Comparison of ENCODE assay signal across 28 cellular contexts in genomic region chr1:107415241-107415640, GRCh38.
"Had no signal": no experiment of that assay in that cellular context is flagged by ENCODE, and none has a peak within 500 bp of the region (broad histone marks: within the 10 kb centered on the region; RNA-seq: fewer than 3 reads in every experiment).

No MANE protein-coding gene starts in this region.

- H3K36me3 Mint-ChIP-seq: activated naive CD8-positive, alpha-beta T cell had no signal

- H3K36me3 ChIP-seq: colonic mucosa, esophagus squamous epithelium, gastrocnemius medialis, heart left ventricle, WERI-Rb-1 had no signal

- H3K4me3 ChIP-seq: body of pancreas, colonic mucosa, esophagus squamous epithelium, gastrocnemius medialis, heart left ventricle had no signal

- H3K9me3 Mint-ChIP-seq: activated B cell treated with CpG ODN at 0.5 μM for 24 hours; activated CD4-positive, alpha-beta memory T cell treated with anti-CD3 and anti-CD28 coated beads, Interleukin-2, amount 10 ng/mL, durations not matched to agents 7 days and 5 days; activated CD4-positive, alpha-beta T cell treated with anti-CD3 and anti-CD28 coated beads, Interleukin-2, amount 10 ng/mL, durations not matched to agents 7 days and 5 days; activated T-cell treated with anti-CD3 and anti-CD28 coated beads, Interleukin-2, amount 50 U/mL, for 24 hours; activated T-cell treated with anti-CD3 and anti-CD28 coated beads, Interleukin-2, amount 50 U/mL, for 72 hours; T-helper 2 cell treated with Interferon-gamma antibody and Interleukin-4, amounts not matched to agents 5 μg/mL and 100 μg/mL, for 36 hours had no signal

- H3K4me3 Mint-ChIP-seq: activated B cell treated with CpG ODN at 0.5 μM for 24 hours; activated CD4-positive, alpha-beta memory T cell treated with anti-CD3 and anti-CD28 coated beads, Interleukin-2, amount 10 ng/mL, durations not matched to agents 7 days and 5 days; activated CD4-positive, alpha-beta T cell treated with anti-CD3 and anti-CD28 coated beads, Interleukin-2, amount 10 ng/mL, durations not matched to agents 7 days and 5 days; activated naive CD8-positive, alpha-beta T cell; activated T-cell treated with anti-CD3 and anti-CD28 coated beads, Interleukin-2, amount 50 U/mL, for 24 hours; activated T-cell treated with anti-CD3 and anti-CD28 coated beads, Interleukin-2, amount 50 U/mL, for 72 hours; T-helper 17 cell; T-helper 2 cell treated with Interferon-gamma antibody and Interleukin-4, amounts not matched to agents 5 μg/mL and 100 μg/mL, for 36 hours had no signal

- DNase-seq: activated B cell treated with CpG ODN at 0.5 μM for 24 hours; activated CD4-positive, alpha-beta memory T cell treated with anti-CD3 and anti-CD28 coated beads, Interleukin-2, amount 10 ng/mL, durations not matched to agents 7 days and 5 days; activated CD4-positive, alpha-beta T cell treated with anti-CD3 and anti-CD28 coated beads, Interleukin-2, amount 10 ng/mL, durations not matched to agents 7 days and 5 days; activated CD4-positive, alpha-beta T cell treated with anti-CD3 and anti-CD28 coated beads, Interleukin-2, amount 50 U/mL, for 4 hours; activated CD8-positive, alpha-beta memory T cell treated with anti-CD3 and anti-CD28 coated beads, Interleukin-2, amount 50 U/mL, for 48 hours; activated gamma-delta T cell; activated naive CD4-positive, alpha-beta T cell; activated naive CD4-positive, alpha-beta T cell treated with anti-CD3 and anti-CD28 coated beads, Interleukin-2, amount 50 U/mL, for 16 hours; activated T-cell treated with anti-CD3 and anti-CD28 coated beads for 4 hours; activated T-cell treated with anti-CD3 and anti-CD28 coated beads, Interleukin-2, amount 50 U/mL, for 24 hours; activated T-cell treated with anti-CD3 and anti-CD28 coated beads, Interleukin-2, amount 50 U/mL, for 72 hours; amniotic stem cell; anterior cingulate cortex; body of pancreas; caudate nucleus; colonic mucosa; effector CD8-positive, alpha-beta T cell; esophagus squamous epithelium; foreskin keratinocyte; gastrocnemius medialis; glutamatergic neuron; heart left ventricle; T-helper 1 cell; T-helper 17 cell; T1000; WERI-Rb-1 had no signal

- H3K4me1 Mint-ChIP-seq: activated B cell treated with CpG ODN at 0.5 μM for 24 hours; activated CD4-positive, alpha-beta memory T cell treated with anti-CD3 and anti-CD28 coated beads, Interleukin-2, amount 10 ng/mL, durations not matched to agents 7 days and 5 days; activated CD4-positive, alpha-beta T cell treated with anti-CD3 and anti-CD28 coated beads, Interleukin-2, amount 10 ng/mL, durations not matched to agents 7 days and 5 days; T-helper 17 cell had no signal

- H3K27me3 Mint-ChIP-seq: activated CD4-positive, alpha-beta memory T cell treated with anti-CD3 and anti-CD28 coated beads, Interleukin-2, amount 10 ng/mL, durations not matched to agents 7 days and 5 days; activated CD4-positive, alpha-beta T cell treated with anti-CD3 and anti-CD28 coated beads, Interleukin-2, amount 10 ng/mL, durations not matched to agents 7 days and 5 days; T-helper 17 cell had no signal

- H3K27me3 ChIP-seq: body of pancreas, colonic mucosa, esophagus squamous epithelium, foreskin keratinocyte, gastrocnemius medialis, heart left ventricle had no signal

- H3K27ac Mint-ChIP-seq: activated B cell treated with CpG ODN at 0.5 μM for 24 hours; activated CD4-positive, alpha-beta memory T cell treated with anti-CD3 and anti-CD28 coated beads, Interleukin-2, amount 10 ng/mL, durations not matched to agents 7 days and 5 days; activated CD4-positive, alpha-beta T cell treated with anti-CD3 and anti-CD28 coated beads, Interleukin-2, amount 10 ng/mL, durations not matched to agents 7 days and 5 days; activated naive CD8-positive, alpha-beta T cell; activated T-cell treated with anti-CD3 and anti-CD28 coated beads, Interleukin-2, amount 50 U/mL, for 24 hours; activated T-cell treated with anti-CD3 and anti-CD28 coated beads, Interleukin-2, amount 50 U/mL, for 72 hours; T-helper 17 cell; T-helper 2 cell treated with Interferon-gamma antibody and Interleukin-4, amounts not matched to agents 5 μg/mL and 100 μg/mL, for 36 hours had no signal
